6 cellular contexts compared by ENCODE assay signal in genomic region chr19:35775046-35775297, GRCh38. TPM values are rescaled to one million over a fixed set of nuclear protein-coding genes. Genes with fewer than 3 reads are reported as not detected.
A peak's percentile ranks its signal among the peaks of the same experiment; 100 is the strongest.
DNase-seq lines count a peak whose midpoint lies in the region; ATAC-seq and TF ChIP-seq lines count a peak whose summit lies in the region.

No MANE protein-coding gene starts in this region.

- H3K36me3 ChIP-seq in Karpas-422 (ENCODE audit: insufficient read depth, low read length) (no peaks in the 10 kb centered on the region), endocrine pancreas (ENCODE audit: control insufficient read depth, insufficient read depth, low read length) (no peaks in the 10 kb centered on the region), sigmoid colon (peaks cover 0 to 16% (median 3%) of the 10 kb centered on the region in 4 donors)

- no peak for TF ChIP-seq POLR2A in sigmoid colon (IDR thresholded peaks at IDR 0.05)

- H3K79me2 ChIP-seq in Karpas-422 (ENCODE audit: low read length): peaks cover 6% of the 10 kb centered on the region; the same call in 1 of the 2 replicates

- no peak overlapping the region for H2AFZ ChIP-seq in Karpas-422 (ENCODE audit: low read length)

- H3K9me3 ChIP-seq in Karpas-422 (ENCODE audit: low read length) (no peaks in the 10 kb centered on the region), endocrine pancreas (ENCODE audit: control insufficient read depth, low read length) (no peaks in the 10 kb centered on the region), sigmoid colon (no peaks in the 10 kb centered on the region)

- 8 to 37% methylated on average over 9 of the region's 9 CpGs for WGBS in sigmoid colon, 2 donors

- H3K4me3 ChIP-seq in Karpas-422 (ENCODE audit: low read length): 0 out of 2 replicates have a peak overlapping the region, but pooled peaks have one; percentile 33
- peak overlapping the region; percentile 36 for H3K4me3 ChIP-seq in endocrine pancreas (ENCODE audit: control insufficient read depth, insufficient read depth, low read length)
- H3K4me3 ChIP-seq in sigmoid colon: peak overlapping the region in 3 of 4 donors; percentile 76 to 97 (median 78)

- H3K27ac ChIP-seq in Karpas-422 (ENCODE audit: low read length): no peak overlapping the region
- no peak overlapping the region for H3K27ac ChIP-seq in sigmoid colon

- no peaks in the 10 kb centered on the region for H3K27me3 ChIP-seq in Karpas-422 (ENCODE audit: low read length)
- H3K27me3 ChIP-seq in endocrine pancreas (ENCODE audit: control insufficient read depth, insufficient read depth, low read length): no peaks in the 10 kb centered on the region
- no peaks in the 10 kb centered on the region for H3K27me3 ChIP-seq in sigmoid colon

- no peaks in the 10 kb centered on the region for H3K9me2 ChIP-seq in Karpas-422 (replicated peaks; ENCODE audit: insufficient read depth, low read length)

- intact Hi-C loops in sigmoid colon (cut with DNase I): loop anchor here (5.0 kb wide), 2 partner anchors 122 to 157 kb away; no protein-coding TSS in a partner anchor

- H3K9ac ChIP-seq in Karpas-422 (ENCODE audit: low read length) (no peak overlapping the region), endocrine pancreas (ENCODE audit: control insufficient read depth, insufficient read depth, low read length) (peak overlapping the region; percentile 72)

- DNase-seq in Karpas-422: no peak
- DNase-seq in sigmoid colon: no peak
- no peak for DNase-seq in NCI-H2196 treated with DMSO at 0.1 percent for 48 hours (lab: John Stamatoyannopoulos, UW; ENCODE audit: unreplicated experiment)
- no peak for DNase-seq in GM10266 (ENCODE audit: extremely low spot score)

- peak overlapping the region; percentile 44 for H3K4me2 ChIP-seq in Karpas-422 (ENCODE audit: low read depth, low read length, poor library complexity, severe bottlenecking)

- H3K4me1 ChIP-seq in Karpas-422 (ENCODE audit: low read length): peaks cover 12% of the 10 kb centered on the region
- no peaks in the 10 kb centered on the region for H3K4me1 ChIP-seq in endocrine pancreas (ENCODE audit: control insufficient read depth, insufficient read depth, low read length)
- H3K4me1 ChIP-seq in sigmoid colon: peaks cover 0 to 19% (median 14%) of the 10 kb centered on the region in 4 donors

- no peak for TF ChIP-seq EP300 in sigmoid colon (IDR thresholded peaks at IDR 0.05)

- ATAC-seq in GM21423 (IDR thresholded peaks at IDR 0.05; ENCODE audit: unreplicated experiment): no peak

- TF ChIP-seq CTCF in sigmoid colon (IDR thresholded peaks at IDR 0.05) (no peak), GM10266 (IDR thresholded peaks at IDR 0.05; ENCODE audit: control insufficient read depth, insufficient read depth, low read depth, missing control alignments) (no peak)

- 0 out of 2 replicates have a peak, but pooled peaks cover 6% of the 10 kb centered on the region for H4K20me1 ChIP-seq in Karpas-422 (ENCODE audit: insufficient read depth, low read depth, low read length)

RNA-seq across cellular contexts. Expression of gene ARHGAP33, which starts 0.4 kb away (rescaled TPM):
- total RNA-seq in Karpas-422 (2014; rRNA removed; shearing (Covaris generic); ENCODE audit: low replicate concordance): 5.8 and 12.3 TPM in 2 replicates
- total RNA-seq in sigmoid colon: 10 to 100 TPM in 2 of 4 donors, 1 to 10 TPM in 2; 4.4 to 11.9 (median 8.5) TPM
- 10 to 100 TPM in 1 of 3 donors, 1 to 10 TPM in 1, under 1 TPM in 1; 0.60 to 10.6 (median 1.2) TPM for polyA plus RNA-seq in sigmoid colon

RNA-seq across cellular contexts. Expression of gene PROSER3, which starts 17.0 kb away (rescaled TPM):
- total RNA-seq in Karpas-422 (2014; rRNA removed; shearing (Covaris generic); ENCODE audit: low replicate concordance): 16.6 and 17.5 TPM in 2 replicates
- 1 to 10 TPM; 2.9 to 6.1 (median 5.2) TPM for total RNA-seq in sigmoid colon
- 10 to 100 TPM in 1 of 3 donors, 1 to 10 TPM in 2; 2.4 to 16.5 (median 3.5) TPM for polyA plus RNA-seq in sigmoid colon

RNA-seq across cellular contexts. Expression of gene HSPB6, which starts 18.1 kb away (rescaled TPM):
- total RNA-seq in Karpas-422 (2014; rRNA removed; shearing (Covaris generic); ENCODE audit: low replicate concordance): 0.18 and 1.5 TPM in 2 replicates
- 100 to 1,000 TPM in 3 of 4 donors, 10 to 100 TPM in 1; 59.4 to 275 (median 154) TPM for total RNA-seq in sigmoid colon
- 10 to 100 TPM in 2 of 3 donors, 1 to 10 TPM in 1; 4.4 to 36.6 (median 35.9) TPM for polyA plus RNA-seq in sigmoid colon

RNA-seq across cellular contexts. Expression of gene LIN37, which starts 26.6 kb away (rescaled TPM):
- total RNA-seq in Karpas-422 (2014; rRNA removed; shearing (Covaris generic); ENCODE audit: low replicate concordance): 5.9 and 12.4 TPM in 2 replicates
- total RNA-seq in sigmoid colon: 10 to 100 TPM; 12.5 to 19.1 (median 15.9) TPM
- polyA plus RNA-seq in sigmoid colon: 10 to 100 TPM in 2 of 3 donors, 1 to 10 TPM in 1; 8.4 to 13.6 (median 11.3) TPM

RNA-seq across cellular contexts. Expression of gene PSENEN, which starts 29.5 kb away (rescaled TPM):
- 47.7 and 112 TPM in 2 replicates for total RNA-seq in Karpas-422 (2014; rRNA removed; shearing (Covaris generic); ENCODE audit: low replicate concordance)
- 10 to 100 TPM; 27.8 to 44.9 (median 36.6) TPM for total RNA-seq in sigmoid colon
- polyA plus RNA-seq in sigmoid colon: 10 to 100 TPM; 48.0 to 72.3 (median 59.4) TPM

Comparison
In these comparisons a context has a peak if more than half of its experiments do, and no peak if none do; other contexts are left out.
1. RNA of gene HSPB6, which starts 18.1 kb away (total RNA-seq): 59.4 to 275 TPM in sigmoid colon; 0.18 to 1.5 TPM in Karpas-422; every median in the first group is over 10 times any median in the second.
2. Peak in every context shown above with its lines, with median percentiles within 50 percentile points of each other: H3K4me3 ChIP-seq.